In the genomic region with DNA sequence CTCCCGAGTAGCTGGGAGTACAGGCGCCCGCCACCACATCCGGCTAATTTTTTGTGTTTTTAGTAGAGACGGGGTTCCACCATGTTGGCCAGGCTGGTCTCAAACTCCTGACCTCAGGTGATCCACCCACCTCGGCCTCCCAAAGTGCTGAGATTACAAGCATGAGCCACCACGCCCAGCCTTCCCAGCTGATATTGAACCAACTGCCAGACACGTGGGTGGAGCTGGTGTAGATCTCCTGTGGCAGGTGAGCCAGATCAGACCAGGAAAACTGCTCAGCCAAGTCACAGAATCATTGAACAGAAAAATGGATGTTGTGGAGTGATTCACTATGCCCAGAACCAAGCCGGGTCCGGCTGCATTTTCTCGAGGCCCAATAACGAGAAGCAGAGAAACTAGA, we compare ENCODE assay signal across 2 cellular contexts. TPM values are rescaled to one million over a fixed set of nuclear protein-coding genes. Genes with fewer than 3 reads are reported as not detected.
"Had no signal": no experiment of that assay in that cellular context is flagged by ENCODE, and none has a peak within 500 bp of the region (broad histone marks: within the 10 kb centered on the region; RNA-seq: fewer than 3 reads in every experiment).

No MANE protein-coding gene starts in this region.

RNA-seq across cellular contexts. Expression of a gene that starts 8.4 kb away (rescaled TPM):
- total RNA-seq: ascending aorta, cardiac muscle cell had no signal
- polyA plus RNA-seq: cardiac muscle cell had no signal
